8 cellular contexts compared by ENCODE assay signal in genomic region chr17:72618018-72618509, GRCh38.
DNase-seq lines count a peak whose midpoint lies in the region; ATAC-seq and TF ChIP-seq lines count a peak whose summit lies in the region.

No MANE protein-coding gene starts in this region.

- H3K4me1 ChIP-seq in HUES48 (ENCODE audit: control insufficient read depth, insufficient read depth, low read length) (peaks cover 13% of the 10 kb centered on the region; the same call in 1 of the 2 replicates), lower lobe of right lung (no peaks in the 10 kb centered on the region)

- H3K4me3 ChIP-seq in HUES48 (ENCODE audit: low read depth, low read length) = no peak overlapping the region
- no peak overlapping the region for H3K4me3 ChIP-seq in lower lobe of right lung

- peak; percentile 21 to 74 for ATAC-seq in lower lobe of right lung
- ATAC-seq in GM18517 (IDR thresholded peaks at IDR 0.05; ENCODE audit: unreplicated experiment) = no peak

- DNase-seq in NCI-H82 (lab: John Stamatoyannopoulos, UW) (peak; percentile 29), NCI-H82 treated with DMSO at 0.1 percent for 48 hours (lab: John Stamatoyannopoulos, UW; ENCODE audit: unreplicated experiment) (no peak), lower lobe of right lung (peak; percentile 63), GM03348 (ENCODE audit: low spot score) (no peak), DMS 273 treated with DMSO at 0.1 percent for 48 hours (lab: John Stamatoyannopoulos, UW) (no peak)
- DNase-seq in activated CD4-positive, alpha-beta T cell treated with anti-CD3 and anti-CD28 coated beads, Interleukin-2, amount 50 U/mL, for 4 hours = peak; percentile 2 to 32

- no peak overlapping the region for H3K9ac ChIP-seq in HUES48 (ENCODE audit: low read depth, low read length)

- H3K27ac ChIP-seq in HUES48 (ENCODE audit: low read depth, low read length) (peak overlapping the region; percentile 21), lower lobe of right lung (no peak overlapping the region)

- intact Hi-C loops in lower lobe of right lung (cut with DNase I) = no loop called here

- 0 out of 2 replicates have a peak, but pooled peaks cover 5% of the 10 kb centered on the region for H3K27me3 ChIP-seq in HUES48 (ENCODE audit: control insufficient read depth, insufficient read depth, low read length)
- no peaks in the 10 kb centered on the region for H3K27me3 ChIP-seq in lower lobe of right lung (ENCODE audit: low read depth)

- no peak for TF ChIP-seq CTCF in lower lobe of right lung (IDR thresholded peaks at IDR 0.05)

- H3K9me3 ChIP-seq in HUES48 (ENCODE audit: control insufficient read depth, insufficient read depth, low read length) (no peaks in the 10 kb centered on the region), lower lobe of right lung (no peaks in the 10 kb centered on the region)

- H3K36me3 ChIP-seq in HUES48 (ENCODE audit: control insufficient read depth, insufficient read depth, low read length) = no peaks in the 10 kb centered on the region
- H3K36me3 ChIP-seq in lower lobe of right lung = no peaks in the 10 kb centered on the region

Comparison
In these comparisons a context has a peak if more than half of its experiments do, and no peak if none do; other contexts are left out.
1. DNase-seq: peak in NCI-H82 (single experiment), activated CD4-positive, alpha-beta T cell treated with anti-CD3 and anti-CD28 coated beads, Interleukin-2, amount 50 U/mL, for 4 hours (2 of 2) and lower lobe of right lung (single experiment); none in NCI-H82 treated with DMSO at 0.1 percent for 48 hours (single experiment), GM03348 (single experiment) and DMS 273 treated with DMSO at 0.1 percent for 48 hours (single experiment).